ENCODE assay signal across 20 cellular contexts in the genomic region with DNA sequence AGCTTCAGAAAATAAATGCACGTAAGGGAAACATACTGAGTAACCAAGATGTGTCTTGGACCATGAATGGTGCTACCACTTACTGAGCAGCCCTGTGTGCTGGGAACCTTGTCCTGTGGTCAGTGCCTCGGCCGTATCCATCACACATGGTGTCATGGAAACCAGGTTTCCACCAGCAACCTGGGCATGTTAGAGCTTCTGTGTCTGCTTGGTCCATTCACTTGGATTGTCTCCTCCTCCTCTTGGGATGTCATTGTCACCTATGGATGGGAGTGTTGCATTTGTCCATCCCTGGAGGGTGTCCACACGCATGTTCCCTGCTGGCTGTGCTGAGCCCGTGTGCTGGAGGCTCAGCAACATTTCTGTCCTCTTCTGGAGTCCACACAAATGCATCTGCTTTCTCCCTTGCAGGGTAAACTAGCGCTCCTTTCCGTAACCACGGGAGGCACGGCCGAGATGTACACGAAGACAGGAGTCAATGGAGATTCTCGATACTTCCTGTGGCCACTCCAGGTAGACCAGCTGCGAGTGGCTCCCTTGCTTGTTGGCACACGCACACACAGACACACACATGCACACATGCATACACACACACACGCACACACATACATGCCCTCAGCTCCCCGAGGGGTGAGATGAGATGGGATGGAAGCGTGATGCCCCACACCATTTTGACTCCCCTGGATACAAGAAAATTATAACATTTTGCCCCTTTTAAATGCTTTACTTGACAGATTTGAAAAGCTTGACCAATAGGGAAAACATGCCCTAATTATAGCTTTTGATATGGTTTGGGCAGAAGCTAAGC. TPM values are rescaled to one million over a fixed set of nuclear protein-coding genes. Genes with fewer than 3 reads are reported as not detected.
DNase-seq lines count a peak whose midpoint lies in the region; ATAC-seq and TF ChIP-seq lines count a peak whose summit lies in the region.
"Had no signal": no experiment of that assay in that cellular context is flagged by ENCODE, and none has a peak within 500 bp of the region (broad histone marks: within the 10 kb centered on the region; RNA-seq: fewer than 3 reads in every experiment).

No MANE protein-coding gene starts in this region.

- H3K4me1 ChIP-seq in IMR-90 (ENCODE audit: control insufficient read depth, insufficient read depth, low read length) (0 out of 2 replicates have a peak, but pooled peaks cover 2% of the 10 kb centered on the region), neutrophil (ENCODE audit: control insufficient read depth in 1 of 2, insufficient read depth in 1 of 2, low read depth in 1 of 2, low read length in 1 of 2) (peaks cover 68 to 75% of the 10 kb centered on the region in 2 experiments)
- H3K4me1 ChIP-seq: Caco-2 had no signal

- POLR2A ChIA-PET in activated CD4-positive, alpha-beta T cell treated with anti-CD3 and anti-CD28 coated beads, Interleukin-2, amount 10 ng/mL, durations not matched to agents 7 days and 5 days (lab: Charles Lee), result no interaction called here
- POLR2A ChIA-PET in activated CD4-positive, alpha-beta T cell treated with anti-CD3 and anti-CD28 coated beads for 36 hours (lab: Charles Lee), result interaction anchor here (0.6 kb wide), 1 partner anchor 25 kb away, joined by 3 read pairs; no protein-coding TSS in a partner anchor
- POLR2A ChIA-PET in IMR-90 (lab: Charles Lee; ENCODE audit: unreplicated experiment), result no interaction called here

- H3K56ac ChIP-seq in IMR-90 (ENCODE audit: extremely low read depth, insufficient read depth, low read length), result no peak overlapping the region

- BruUV-seq in IMR-90 (replicated peaks; lab: Mats Ljungman, UMichigan), result no TSS peak

- no peak overlapping the region for H2BK15ac ChIP-seq in IMR-90 (ENCODE audit: low read depth, low read length)

- peaks cover 16% of the 10 kb centered on the region for H3K9me3 Mint-ChIP-seq in activated CD4-positive, alpha-beta T cell treated with anti-CD3 and anti-CD28 coated beads, Interleukin-2, amount 10 ng/mL, durations not matched to agents 7 days and 5 days
- peaks cover 7% of the 10 kb centered on the region for H3K9me3 Mint-ChIP-seq in activated CD4-positive, alpha-beta T cell treated with anti-CD3 and anti-CD28 coated beads for 36 hours (ENCODE audit: low read depth)
- H3K9me3 Mint-ChIP-seq in type B pancreatic cell, result peaks cover 12% of the 10 kb centered on the region

- intact Hi-C loops in activated CD4-positive, alpha-beta T cell treated with anti-CD3 and anti-CD28 coated beads for 36 hours (cut with DNase I, micrococcal nuclease), result no loop called here
- intact Hi-C loops in IMR-90 (cut with micrococcal nuclease), result no loop called here

- H3K4me3 ChIP-seq in IMR-90 (ENCODE audit: insufficient read depth, low read depth, low read length) (no peak overlapping the region), neutrophil (ENCODE audit: low read depth in 1 of 2, low read length in 1 of 2) (no peak overlapping the region)
- H3K4me3 ChIP-seq: A549 had no signal

- H3K27me3 ChIP-seq in IMR-90 (ENCODE audit: control insufficient read depth, insufficient read depth, low read length), result no peaks in the 10 kb centered on the region
- H3K27me3 ChIP-seq in neutrophil, result no peaks in the 10 kb centered on the region

- no peak overlapping the region for H2BK5ac ChIP-seq in IMR-90 (ENCODE audit: low read depth, low read length, poor library complexity, severe bottlenecking)

- no peak overlapping the region for H3K23ac ChIP-seq in IMR-90 (ENCODE audit: low read depth, low read length)

- H4K8ac ChIP-seq in IMR-90 (ENCODE audit: low read depth in 2 of 2, low read length in 2 of 2), result no peak overlapping the region

- H2AFZ ChIP-seq in IMR-90 (replicated peaks; ENCODE audit: low read length, poor library complexity), result no peak overlapping the region

- WGBS in IMR-90 (ENCODE audit: extremely low coverage in 2 of 2, insufficient read length in 1 of 2), 2 experiments, result 98% methylated on average over 9 of the region's 17 CpGs; no CpG with 5 or more reads in 1 of the 2 experiments

- H3K27ac Mint-ChIP-seq in activated CD4-positive, alpha-beta T cell treated with anti-CD3 and anti-CD28 coated beads, Interleukin-2, amount 10 ng/mL, durations not matched to agents 7 days and 5 days, result peak overlapping the region; percentile 58
- H3K27ac Mint-ChIP-seq in activated CD4-positive, alpha-beta T cell treated with anti-CD3 and anti-CD28 coated beads for 36 hours, result no peak overlapping the region
- H3K27ac Mint-ChIP-seq in type B pancreatic cell, result no peak overlapping the region
- H3K27ac Mint-ChIP-seq: CD4-positive, alpha-beta T cell had no signal

- no peak overlapping the region for H3K4me2 ChIP-seq in IMR-90 (ENCODE audit: low read depth, low read length)
- H3K4me2 ChIP-seq: A549 had no signal

- no peak for TF ChIP-seq POLR2A in IMR-90 (IDR thresholded peaks at IDR 0.05; ENCODE audit: low read depth, low read length)

- DNase-seq in activated CD4-positive, alpha-beta T cell treated with anti-CD3 and anti-CD28 coated beads, Interleukin-2, amount 10 ng/mL, durations not matched to agents 7 days and 5 days, result no peak
- no peak for DNase-seq in activated CD4-positive, alpha-beta T cell treated with anti-CD3 and anti-CD28 coated beads for 36 hours
- DNase-seq in IMR-90 (no peak), type B pancreatic cell (ENCODE audit: extremely low spot score, unreplicated experiment) (peak; percentile 54), NCI-H1436 (lab: John Stamatoyannopoulos, UW) (no peak)
- DNase-seq: AML-193; Caco-2; CD4-positive, alpha-beta T cell; DMS153; DMS79; GF-D8; GOT3; H9 had no signal

- dilution Hi-C loops in IMR-90 (cut with HindIII; ENCODE audit: low sequenced_read_pairs, unreplicated experiment), result no loop called here

- no peak overlapping the region for H3K18ac ChIP-seq in IMR-90 (ENCODE audit: low read depth, low read length)

- H4K20me1 ChIP-seq in IMR-90 (ENCODE audit: insufficient read depth, low read length), result no peaks in the 10 kb centered on the region

- H3K36me3 Mint-ChIP-seq in activated CD4-positive, alpha-beta T cell treated with anti-CD3 and anti-CD28 coated beads, Interleukin-2, amount 10 ng/mL, durations not matched to agents 7 days and 5 days (ENCODE audit: low read depth), result peaks cover 72% of the 10 kb centered on the region
- H3K36me3 Mint-ChIP-seq in activated CD4-positive, alpha-beta T cell treated with anti-CD3 and anti-CD28 coated beads for 36 hours (ENCODE audit: low read depth), result peaks cover 49% of the 10 kb centered on the region
- H3K36me3 Mint-ChIP-seq in type B pancreatic cell, result peaks cover 40% of the 10 kb centered on the region

- H3K9me1 ChIP-seq in IMR-90 (ENCODE audit: insufficient read depth, low read length), result peaks cover 13% of the 10 kb centered on the region

- H3K4me3 Mint-ChIP-seq in activated CD4-positive, alpha-beta T cell treated with anti-CD3 and anti-CD28 coated beads, Interleukin-2, amount 10 ng/mL, durations not matched to agents 7 days and 5 days, result no peak overlapping the region
- H3K4me3 Mint-ChIP-seq in activated CD4-positive, alpha-beta T cell treated with anti-CD3 and anti-CD28 coated beads for 36 hours, result no peak overlapping the region
- H3K4me3 Mint-ChIP-seq in type B pancreatic cell, result no peak overlapping the region
- H3K4me3 Mint-ChIP-seq: CD4-positive, alpha-beta T cell; IgD-negative memory B cell had no signal

- peaks cover 3% of the 10 kb centered on the region for H3K9me3 ChIP-seq in IMR-90 (ENCODE audit: control insufficient read depth, insufficient read depth, low read length)
- H3K9me3 ChIP-seq in neutrophil, result no peaks in the 10 kb centered on the region

- H3K9ac ChIP-seq in IMR-90 (ENCODE audit: low read depth, low read length), result no peak overlapping the region

- H3K27me3 Mint-ChIP-seq in activated CD4-positive, alpha-beta T cell treated with anti-CD3 and anti-CD28 coated beads, Interleukin-2, amount 10 ng/mL, durations not matched to agents 7 days and 5 days, result no peaks in the 10 kb centered on the region
- H3K27me3 Mint-ChIP-seq in activated CD4-positive, alpha-beta T cell treated with anti-CD3 and anti-CD28 coated beads for 36 hours, result no peaks in the 10 kb centered on the region
- H3K27me3 Mint-ChIP-seq in type B pancreatic cell, result no peaks in the 10 kb centered on the region
- H3K27me3 Mint-ChIP-seq: CD4-positive, alpha-beta T cell; IgD-negative memory B cell had no signal

- ATAC-seq in activated CD4-positive, alpha-beta T cell treated with anti-CD3 and anti-CD28 coated beads for 36 hours, result no peak
- ATAC-seq in IMR-90 (ENCODE audit: low read depth) (no peak), GM19351 (IDR thresholded peaks at IDR 0.05; ENCODE audit: unreplicated experiment) (no peak)
- ATAC-seq: A549 had no signal

- no peak overlapping the region for H2AK5ac ChIP-seq in IMR-90 (ENCODE audit: low read depth, low read length)

- no peak overlapping the region for H4K91ac ChIP-seq in IMR-90 (ENCODE audit: insufficient read depth, low read depth, low read length)

- no peak overlapping the region for H2BK120ac ChIP-seq in IMR-90 (ENCODE audit: low read depth, low read length)

- H4K5ac ChIP-seq in IMR-90 (ENCODE audit: low read depth, low read length), result no peak overlapping the region

- CTCF ChIA-PET in activated CD4-positive, alpha-beta T cell treated with anti-CD3 and anti-CD28 coated beads, Interleukin-2, amount 10 ng/mL, durations not matched to agents 7 days and 5 days (lab: Charles Lee), result interaction anchor here (2.2 to 3.3 kb wide), 2 partner anchors 10 to 16 kb away, joined by 9 to 20 read pairs; no protein-coding TSS in a partner anchor
- CTCF ChIA-PET in activated CD4-positive, alpha-beta T cell treated with anti-CD3 and anti-CD28 coated beads for 36 hours (lab: Charles Lee), result interaction anchor here (1.1 kb wide), 1 partner anchor 15 kb away, joined by 5 read pairs; no protein-coding TSS in a partner anchor
- CTCF ChIA-PET in IMR-90 (lab: Yijun Ruan, JAX), result interaction anchor here (0.8 kb wide), 1 partner anchor 15 kb away, joined by 5 read pairs; no protein-coding TSS in a partner anchor

- TF ChIP-seq RAD21 in IMR-90 (IDR thresholded peaks at IDR 0.05; ENCODE audit: low read length), result no peak

- H3K4me1 Mint-ChIP-seq in activated CD4-positive, alpha-beta T cell treated with anti-CD3 and anti-CD28 coated beads, Interleukin-2, amount 10 ng/mL, durations not matched to agents 7 days and 5 days, result peaks cover 11% of the 10 kb centered on the region
- peaks cover 6% of the 10 kb centered on the region for H3K4me1 Mint-ChIP-seq in activated CD4-positive, alpha-beta T cell treated with anti-CD3 and anti-CD28 coated beads for 36 hours
- H3K4me1 Mint-ChIP-seq in type B pancreatic cell (ENCODE audit: unreplicated experiment), result no peaks in the 10 kb centered on the region

- no peak for TF ChIP-seq CTCF in IMR-90 (conservative IDR thresholded peaks at IDR 0.05; ENCODE audit: low read depth, low read length)
- no peak for TF ChIP-seq CTCF in neutrophil (IDR thresholded peaks at IDR 0.05)
- no peak for TF ChIP-seq CTCF in type B pancreatic cell (conservative IDR thresholded peaks at IDR 0.05)

- no peak overlapping the region for H3K14ac ChIP-seq in IMR-90 (replicated peaks; ENCODE audit: low read depth, low read length)

- H3K79me1 ChIP-seq in IMR-90 (ENCODE audit: low read depth in 1 of 2, low read length in 2 of 2), result peaks cover 0 to 4% of the 10 kb centered on the region in 2 experiments; a peak in 2 of 4 replicates

- H3K4ac ChIP-seq in IMR-90 (ENCODE audit: low read depth, low read length), result no peak overlapping the region

- H2AK9ac ChIP-seq in IMR-90 (replicated peaks; ENCODE audit: low read depth, low read length, poor library complexity), result peak overlapping the region; percentile 44

- no peak overlapping the region for H3K27ac ChIP-seq in IMR-90 (ENCODE audit: insufficient read depth, low read length)
- H3K27ac ChIP-seq in neutrophil, result peak overlapping the region; percentile 82
- H3K27ac ChIP-seq: 22Rv1, A549, C4-2B, HL-60 had no signal

- H2BK20ac ChIP-seq in IMR-90 (ENCODE audit: low read depth, low read length), result no peak overlapping the region

- in situ Hi-C loops in IMR-90 (cut with MboI; ENCODE audit: low sequenced_read_pairs), result no loop called here

- H3K36me3 ChIP-seq in IMR-90 (ENCODE audit: control insufficient read depth, insufficient read depth, low read length) (peaks cover 30% of the 10 kb centered on the region), neutrophil (peaks cover 80% of the 10 kb centered on the region)

RNA-seq across cellular contexts. Expression of a gene that starts 17.0 kb away (rescaled TPM):
- 10 to 100 TPM; 37.5 to 43.2 TPM for total RNA-seq in activated CD4-positive, alpha-beta T cell treated with anti-CD3 and anti-CD28 coated beads, Interleukin-2, amount 10 ng/mL, durations not matched to agents 7 days and 5 days
- 10 to 100 TPM; 40.7 to 44.2 TPM for total RNA-seq in activated CD4-positive, alpha-beta T cell treated with anti-CD3 and anti-CD28 coated beads for 36 hours
- total RNA-seq in IMR-90 (2012; rRNA removed), result 59.4 and 72.1 TPM in 2 replicates
- polyA plus RNA-seq in IMR-90 (2012; rRNA removed), result 41.9 and 42.5 TPM in 2 replicates
- 31.1 and 51.6 TPM in 2 replicates for polyA plus RNA-seq in IMR-90 (2012; cell fraction: cytosol; rRNA removed)
- 13.5 and 24.4 TPM in 2 replicates for polyA plus RNA-seq in IMR-90 (2012; cell fraction: nucleus; rRNA removed; ENCODE audit: low replicate concordance)
- total RNA-seq in type B pancreatic cell (ENCODE audit: low replicate concordance), result 19.1 and 19.5 TPM in 2 replicates

RNA-seq across cellular contexts. Expression of a gene that starts 45.3 kb away (rescaled TPM):
- total RNA-seq in activated CD4-positive, alpha-beta T cell treated with anti-CD3 and anti-CD28 coated beads, Interleukin-2, amount 10 ng/mL, durations not matched to agents 7 days and 5 days, result 10 to 100 TPM in 1 of 2 experiments, 1 to 10 TPM in 1; 9.1 to 14.3 TPM
- total RNA-seq in activated CD4-positive, alpha-beta T cell treated with anti-CD3 and anti-CD28 coated beads for 36 hours, result 10 to 100 TPM; 36.2 to 41.3 TPM
- total RNA-seq in IMR-90 (2012; rRNA removed) (37.1 and 60.3 TPM in 2 replicates), type B pancreatic cell (ENCODE audit: low replicate concordance) (57.5 and 61.2 TPM in 2 replicates)
- polyA plus RNA-seq in IMR-90 (2012; rRNA removed), result 78.7 and 91.1 TPM in 2 replicates
- 74.7 and 123 TPM in 2 replicates for polyA plus RNA-seq in IMR-90 (2012; cell fraction: cytosol; rRNA removed)
- polyA plus RNA-seq in IMR-90 (2012; cell fraction: nucleus; rRNA removed; ENCODE audit: low replicate concordance), result 93.6 and 162 TPM in 2 replicates

RNA-seq across cellular contexts. Expression of a gene that starts 51.6 kb away (rescaled TPM):
- total RNA-seq in activated CD4-positive, alpha-beta T cell treated with anti-CD3 and anti-CD28 coated beads, Interleukin-2, amount 10 ng/mL, durations not matched to agents 7 days and 5 days, result 10 to 100 TPM; 35.8 to 38.9 TPM
- 10 to 100 TPM; 17.4 to 19.3 TPM for total RNA-seq in activated CD4-positive, alpha-beta T cell treated with anti-CD3 and anti-CD28 coated beads for 36 hours
- 25.6 and 28.6 TPM in 2 replicates for total RNA-seq in IMR-90 (2012; rRNA removed)
- 11.9 and 12.6 TPM in 2 replicates for polyA plus RNA-seq in IMR-90 (2012; rRNA removed)
- 4.5 and 7.2 TPM in 2 replicates for polyA plus RNA-seq in IMR-90 (2012; cell fraction: cytosol; rRNA removed)
- polyA plus RNA-seq in IMR-90 (2012; cell fraction: nucleus; rRNA removed; ENCODE audit: low replicate concordance), result 9.3 and 27.5 TPM in 2 replicates
- total RNA-seq in type B pancreatic cell (ENCODE audit: low replicate concordance), result 14.7 and 16.3 TPM in 2 replicates
